Comparison of ENCODE assay signal across 24 cellular contexts in the genomic region with DNA sequence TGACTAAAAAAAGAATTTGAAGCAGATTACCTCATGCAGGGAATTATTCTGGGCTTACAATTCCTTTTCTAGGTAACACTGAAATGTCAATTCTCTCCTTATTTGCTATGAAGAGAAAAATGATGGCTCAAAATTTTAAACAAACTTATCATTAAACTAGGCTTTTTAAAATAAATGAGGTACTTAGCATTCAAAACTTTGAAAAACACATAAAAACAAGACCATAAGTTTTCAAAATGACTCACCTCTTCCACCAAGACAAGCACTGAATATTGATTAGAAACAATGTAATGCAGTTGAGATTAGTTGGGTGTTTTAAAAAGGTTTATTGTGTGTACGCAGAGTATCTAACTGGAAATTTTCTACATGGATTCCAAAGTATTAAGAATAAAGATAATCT.
"Had no signal": no experiment of that assay in that cellular context is flagged by ENCODE, and none has a peak within 500 bp of the region (broad histone marks: within the 10 kb centered on the region; RNA-seq: fewer than 3 reads in every experiment).

No MANE protein-coding gene starts in this region.

- H3K4me1 ChIP-seq: esophagus squamous epithelium, gastroesophageal sphincter, right atrium auricular region, sigmoid colon, vagina had no signal

- DNase-seq: esophagus squamous epithelium; foreskin fibroblast; glutamatergic neuron; left colon; left ventricle myocardium superior; mesenchymal stem cell; midbrain; nucleus accumbens; ovary; sigmoid colon; stimulated activated CD4-positive, alpha-beta T cell treated with anti-CD3 and anti-CD28 coated beads, Interleukin-2, amount 100 ng/mL, for 24 hours; stimulated activated CD4-positive, alpha-beta T cell treated with anti-CD3 and anti-CD28 coated beads, Interleukin-4, amount 100 ng/mL, for 4 hours; stimulated activated naive B cell treated with anti-CD40 and anti-IgM and Interleukin-4, amounts not matched to agents 10 μg/mL and 1 μg/mL and 100 μg/mL, for 72 hours; stimulated activated naive CD8-positive, alpha-beta T cell treated with anti-CD3 and anti-CD28 coated beads, Interleukin-15, amount 100 ng/mL, for 72 hours; testis; upper lobe of right lung had no signal

- H3K9ac ChIP-seq: neural progenitor cell had no signal

- H3K4me3 Mint-ChIP-seq: natural killer cell treated with Interleukin-12 subunit alpha and Interleukin-12 subunit beta and Interleukin-15 and Interleukin-18, amount 100 ng/mL, for 72 hours; neural progenitor cell; stimulated activated naive B cell treated with anti-CD40 and anti-IgM and Interleukin-4, amounts not matched to agents 10 μg/mL and 1 μg/mL and 100 μg/mL, for 72 hours had no signal

- H3K4me1 Mint-ChIP-seq: stimulated activated naive B cell treated with anti-CD40 and anti-IgM and Interleukin-4, amounts not matched to agents 10 μg/mL and 1 μg/mL and 100 μg/mL, for 72 hours had no signal

- H3K36me3 ChIP-seq: ovary had no signal

- H3K27me3 Mint-ChIP-seq: natural killer cell treated with Interleukin-12 subunit alpha and Interleukin-12 subunit beta and Interleukin-15 and Interleukin-18, amount 100 ng/mL, for 72 hours; stimulated activated naive B cell treated with anti-CD40 and anti-IgM and Interleukin-4, amounts not matched to agents 10 μg/mL and 1 μg/mL and 100 μg/mL, for 72 hours; stimulated activated naive CD8-positive, alpha-beta T cell treated with anti-CD3 and anti-CD28 coated beads, Interleukin-15, amount 100 ng/mL, for 72 hours had no signal

- H3K27me3 ChIP-seq: esophagus squamous epithelium, gastroesophageal sphincter, neural progenitor cell, ovary, right atrium auricular region, sigmoid colon, testis, tibial nerve, upper lobe of right lung, vagina had no signal

- H3K4me2 ChIP-seq: neural progenitor cell had no signal

- H3K4me3 ChIP-seq: esophagus squamous epithelium, gastroesophageal sphincter, lung, neural progenitor cell, ovary, right atrium auricular region, sigmoid colon, skin epidermis, testis, tibial nerve, upper lobe of right lung, vagina had no signal

- H3K9me3 Mint-ChIP-seq: natural killer cell treated with Interleukin-12 subunit alpha and Interleukin-12 subunit beta and Interleukin-15 and Interleukin-18, amount 100 ng/mL, for 72 hours; neural progenitor cell; stimulated activated naive B cell treated with anti-CD40 and anti-IgM and Interleukin-4, amounts not matched to agents 10 μg/mL and 1 μg/mL and 100 μg/mL, for 72 hours; stimulated activated naive CD8-positive, alpha-beta T cell treated with anti-CD3 and anti-CD28 coated beads, Interleukin-15, amount 100 ng/mL, for 72 hours had no signal

- H3K9me3 ChIP-seq: esophagus squamous epithelium, gastroesophageal sphincter, ovary, right atrium auricular region, sigmoid colon, testis, tibial nerve, upper lobe of right lung, vagina had no signal

- ATAC-seq: gastroesophageal sphincter; left colon; left ventricle myocardium superior; natural killer cell treated with Interleukin-12 subunit alpha and Interleukin-12 subunit beta and Interleukin-15 and Interleukin-18, amount 100 ng/mL, for 72 hours; stimulated activated naive B cell treated with anti-CD40 and anti-IgM and Interleukin-4, amounts not matched to agents 10 μg/mL and 1 μg/mL and 100 μg/mL, for 72 hours; stimulated activated naive CD8-positive, alpha-beta T cell treated with anti-CD3 and anti-CD28 coated beads, Interleukin-15, amount 100 ng/mL, for 72 hours; upper lobe of right lung had no signal

- H2AFZ ChIP-seq: neural progenitor cell had no signal

- H3K27ac ChIP-seq: esophagus squamous epithelium, gastroesophageal sphincter, neural progenitor cell, ovary, right atrium auricular region, sigmoid colon, testis, tibial nerve, upper lobe of right lung, vagina had no signal

- H3K27ac Mint-ChIP-seq: neural progenitor cell; stimulated activated naive B cell treated with anti-CD40 and anti-IgM and Interleukin-4, amounts not matched to agents 10 μg/mL and 1 μg/mL and 100 μg/mL, for 72 hours; stimulated activated naive CD8-positive, alpha-beta T cell treated with anti-CD3 and anti-CD28 coated beads, Interleukin-15, amount 100 ng/mL, for 72 hours had no signal
